ENCODE assay signal across 8 cellular contexts in the genomic region with DNA sequence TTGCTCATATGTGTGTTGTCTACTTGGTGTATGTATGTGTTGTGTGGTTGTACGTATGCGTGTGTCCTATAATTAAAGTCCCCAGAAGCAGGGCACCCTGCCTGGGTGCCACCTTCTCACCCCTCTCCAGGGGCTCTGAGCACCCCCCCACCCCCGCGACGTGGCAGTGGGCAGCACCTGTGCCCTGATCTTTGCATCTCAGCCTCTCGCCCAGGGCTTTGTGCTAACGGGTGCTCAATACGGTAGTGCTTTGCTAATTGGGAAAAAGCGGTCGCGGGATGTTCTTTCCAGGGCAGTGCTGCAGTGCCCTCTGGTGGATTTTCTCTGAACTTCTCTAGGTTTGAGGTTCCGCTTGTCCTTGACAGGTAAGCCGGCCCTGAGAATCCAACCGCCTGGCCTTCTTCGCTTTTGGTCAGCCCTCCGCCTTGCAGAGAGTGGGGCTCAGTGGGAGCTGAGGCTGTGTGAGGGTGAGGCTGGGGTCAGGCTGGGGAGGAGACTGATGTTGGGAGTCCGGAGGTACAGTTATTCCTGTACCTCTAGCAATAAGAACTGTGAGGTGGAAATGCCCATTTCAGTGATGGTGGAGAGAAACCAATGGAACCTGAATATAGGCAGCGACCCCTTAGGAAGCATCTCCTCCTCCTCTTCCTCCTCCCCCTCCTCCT. TPM values are rescaled to one million over a fixed set of nuclear protein-coding genes. Genes with fewer than 3 reads are reported as not detected.
A peak's percentile ranks its signal among the peaks of the same experiment; 100 is the strongest.
DNase-seq lines count a peak whose midpoint lies in the region; ATAC-seq and TF ChIP-seq lines count a peak whose summit lies in the region.

No MANE protein-coding gene starts in this region.

- no peaks in the 10 kb centered on the region for H3K36me3 Mint-ChIP-seq in dendritic cell treated with granulocyte-macrophage colony-stimulating factor and Interleukin-4, amounts not matched to agents 40 ng/mL and 50 ng/mL, for 4 days (ENCODE audit: low read depth)

- H3K27me3 ChIP-seq in lung (ENCODE audit: control insufficient read depth, insufficient read depth): no peaks in the 10 kb centered on the region

- peak; percentile 74 for TF ChIP-seq CTCF in lung (IDR thresholded peaks at IDR 0.05; ENCODE audit: control extremely low read depth, extremely low read depth)

- intact Hi-C loops in dendritic cell treated with granulocyte-macrophage colony-stimulating factor and Interleukin-4, amounts not matched to agents 40 ng/mL and 50 ng/mL, for 4 days (cut with micrococcal nuclease): loop anchor here (1.0 kb wide), 4 partner anchors 19 to 173 kb away; no protein-coding TSS in a partner anchor

- peak; percentile 96 for DNase-seq in G401 (ENCODE audit: low spot score)
- peak; percentile 88 for DNase-seq in NCI-H69 (lab: John Stamatoyannopoulos, UW)
- peak; percentile 66 for DNase-seq in activated CD4-positive, alpha-beta T cell treated with anti-CD3 and anti-CD28 coated beads, Interleukin-2, amount 50 U/mL, for 1 hour
- peak; percentile 84 for DNase-seq in lung (ENCODE audit: low spot score)
- DNase-seq in stimulated activated CD8-positive, alpha-beta memory T cell treated with anti-CD3 and anti-CD28 coated beads, Interleukin-15, amount 100 ng/mL, for 24 hours (ENCODE audit: low read depth): peak; percentile 47

- no peak overlapping the region for H3K27ac ChIP-seq in lung (ENCODE audit: low read depth in 1 of 2, low read length in 1 of 2)

- no peaks in the 10 kb centered on the region for H3K36me3 ChIP-seq in lung (ENCODE audit: control insufficient read depth in 2 of 2, insufficient read depth in 2 of 2, low read length in 2 of 2)

- 8 to 10% methylated on average over 18 of the region's 18 CpGs for WGBS in lung, 2 donors

- peak; percentile 52 for ATAC-seq in HG03571 (IDR thresholded peaks at IDR 0.05; ENCODE audit: unreplicated experiment)
- peak; percentile 71 for ATAC-seq in lung (ENCODE audit: insufficient read depth, low FRiP score)
- ATAC-seq in HG02678 (IDR thresholded peaks at IDR 0.05; ENCODE audit: unreplicated experiment): no peak

- H3K9me3 Mint-ChIP-seq in dendritic cell treated with granulocyte-macrophage colony-stimulating factor and Interleukin-4, amounts not matched to agents 40 ng/mL and 50 ng/mL, for 4 days: no peaks in the 10 kb centered on the region

- H3K27ac Mint-ChIP-seq in dendritic cell treated with granulocyte-macrophage colony-stimulating factor and Interleukin-4, amounts not matched to agents 40 ng/mL and 50 ng/mL, for 4 days: peak overlapping the region; percentile 25

- no peaks in the 10 kb centered on the region for H3K4me1 ChIP-seq in lung (ENCODE audit: control insufficient read depth in 2 of 2, insufficient read depth in 2 of 2, low read length in 2 of 2)

- no peak overlapping the region for H3K4me3 ChIP-seq in lung

- peaks cover 42% of the 10 kb centered on the region for H3K27me3 Mint-ChIP-seq in dendritic cell treated with granulocyte-macrophage colony-stimulating factor and Interleukin-4, amounts not matched to agents 40 ng/mL and 50 ng/mL, for 4 days

- in situ Hi-C loops in G401 (cut with HindIII; ENCODE audit: low sequenced_read_pairs): no loop called here

- no peak overlapping the region for H3K4me3 Mint-ChIP-seq in dendritic cell treated with granulocyte-macrophage colony-stimulating factor and Interleukin-4, amounts not matched to agents 40 ng/mL and 50 ng/mL, for 4 days

- peaks cover 55% of the 10 kb centered on the region for H3K4me1 Mint-ChIP-seq in dendritic cell treated with granulocyte-macrophage colony-stimulating factor and Interleukin-4, amounts not matched to agents 40 ng/mL and 50 ng/mL, for 4 days (ENCODE audit: low read depth)

- no peaks in the 10 kb centered on the region for H3K9me3 ChIP-seq in lung (ENCODE audit: control insufficient read depth in 2 of 2, insufficient read depth in 1 of 2, low read length in 1 of 2)

RNA-seq across cellular contexts. Expression of a gene that starts 17.6 kb away (rescaled TPM):
- total RNA-seq in G401 (2014; rRNA removed; shearing (Covaris generic)): 2.8 and 3.9 TPM in 2 replicates
- 10 to 100 TPM; 10.7 to 20.5 TPM for total RNA-seq in lung
- 1 to 10 TPM; 3.1 to 4.7 TPM for polyA plus RNA-seq in lung
